Comparison of ENCODE assay signal across 17 cellular contexts in the genomic region with DNA sequence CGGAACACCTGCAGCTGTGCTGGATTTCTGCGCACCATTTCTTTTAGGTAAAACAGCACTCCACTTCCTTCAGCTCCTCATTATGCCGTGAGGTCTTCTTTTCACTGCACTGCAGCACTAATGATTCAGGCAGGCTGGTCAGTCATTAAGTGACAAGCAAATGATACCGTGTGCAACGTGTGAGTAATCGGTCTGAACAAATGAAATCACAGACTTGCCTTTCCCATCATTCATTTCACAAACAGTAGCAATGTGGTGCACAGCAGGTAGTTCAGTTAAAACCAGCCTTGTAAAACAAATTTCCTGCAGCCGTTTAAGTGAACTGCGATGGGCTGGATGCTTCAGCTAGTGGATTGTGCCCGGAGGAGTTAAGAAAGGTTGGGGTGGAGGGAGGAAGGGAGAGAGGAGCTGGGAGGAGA.
DNase-seq lines count a peak whose midpoint lies in the region; ATAC-seq and TF ChIP-seq lines count a peak whose summit lies in the region.
"Had no signal": no experiment of that assay in that cellular context is flagged by ENCODE, and none has a peak within 500 bp of the region (broad histone marks: within the 10 kb centered on the region; RNA-seq: fewer than 3 reads in every experiment).

No MANE protein-coding gene starts in this region.

- no peaks in the 10 kb centered on the region for H3K9me3 Mint-ChIP-seq in endodermal cell
- no peaks in the 10 kb centered on the region for H3K9me3 Mint-ChIP-seq in activated CD8-positive, alpha-beta T cell treated with anti-CD3 and anti-CD28 coated beads for 36 hours
- H3K9me3 Mint-ChIP-seq: memory B cell had no signal

- H3K27me3 Mint-ChIP-seq in endodermal cell (ENCODE audit: insufficient read depth), result peaks cover 3% of the 10 kb centered on the region
- peaks cover 9% of the 10 kb centered on the region for H3K27me3 Mint-ChIP-seq in activated CD8-positive, alpha-beta T cell treated with anti-CD3 and anti-CD28 coated beads for 36 hours

- no peak overlapping the region for H3K23ac ChIP-seq in neuronal stem cell (ENCODE audit: low read depth, low read length, poor library complexity)
- no peak overlapping the region for H3K23ac ChIP-seq in mesendoderm (ENCODE audit: low read length)

- H3K36me3 ChIP-seq in HEK293 (ENCODE audit: control insufficient read depth in 2 of 2, insufficient read depth in 1 of 2, low read length in 2 of 2), result no peaks in the 10 kb centered on the region
- H3K36me3 ChIP-seq in endodermal cell (ENCODE audit: control insufficient read depth, insufficient read depth, low read length), result no peaks in the 10 kb centered on the region
- H3K36me3 ChIP-seq in neuronal stem cell (replicated peaks in 1 of 2; ENCODE audit: control insufficient read depth in 2 of 2, insufficient read depth in 2 of 2, low read length in 2 of 2), result no peaks in the 10 kb centered on the region
- H3K36me3 ChIP-seq in mesendoderm (ENCODE audit: control insufficient read depth, insufficient read depth, low read length), result no peaks in the 10 kb centered on the region
- H3K36me3 ChIP-seq: BLaER1 treated with 17β-estradiol and CSF1 and Interleukin-3, amounts not matched to agents 10 nM and 100 nM; gastrocnemius medialis had no signal

- H3K4me2 ChIP-seq in neuronal stem cell (ENCODE audit: insufficient read depth, low read length, poor library complexity, severe bottlenecking), result peak overlapping the region; percentile 41
- no peak overlapping the region for H3K4me2 ChIP-seq in mesendoderm (ENCODE audit: low read length)
- H3K4me2 ChIP-seq: BLaER1 treated with 17β-estradiol and CSF1 and Interleukin-3, amounts not matched to agents 10 nM and 100 nM had no signal

- no peaks in the 10 kb centered on the region for H3K79me1 ChIP-seq in neuronal stem cell (ENCODE audit: low read depth, low read length)
- H3K79me1 ChIP-seq in mesendoderm (ENCODE audit: low read length), result no peaks in the 10 kb centered on the region

- no peak for ATAC-seq in activated CD8-positive, alpha-beta T cell treated with anti-CD3 and anti-CD28 coated beads for 36 hours
- no peak for ATAC-seq in HG03565 (IDR thresholded peaks at IDR 0.05; ENCODE audit: unreplicated experiment)
- ATAC-seq: activated CD4-positive, alpha-beta T cell treated with anti-CD3 and anti-CD28 coated beads for 36 hours; gastrocnemius medialis had no signal

- H3K4me1 Mint-ChIP-seq in endodermal cell, result peaks cover 10% of the 10 kb centered on the region
- H3K4me1 Mint-ChIP-seq in activated CD8-positive, alpha-beta T cell treated with anti-CD3 and anti-CD28 coated beads for 36 hours (ENCODE audit: low read depth), result no peaks in the 10 kb centered on the region
- H3K4me1 Mint-ChIP-seq: activated CD4-positive, alpha-beta T cell treated with anti-CD3 and anti-CD28 coated beads for 36 hours; memory B cell had no signal

- H2BK120ac ChIP-seq in neuronal stem cell (ENCODE audit: low read depth, low read length), result no peak overlapping the region
- no peak overlapping the region for H2BK120ac ChIP-seq in mesendoderm (ENCODE audit: low read depth, low read length)

- H3K14ac ChIP-seq in neuronal stem cell (ENCODE audit: low read length), result no peak overlapping the region

- H3K27me3 ChIP-seq in endodermal cell (ENCODE audit: control insufficient read depth, insufficient read depth, low read length, poor library complexity, severe bottlenecking), result peaks cover 5% of the 10 kb centered on the region
- peaks cover 0 to 30% (median 0%) of the 10 kb centered on the region in 3 experiments for H3K27me3 ChIP-seq in neuronal stem cell (ENCODE audit: control insufficient read depth in 3 of 3, insufficient read depth in 3 of 3, low read depth in 1 of 3, low read length in 3 of 3)
- no peaks in the 10 kb centered on the region for H3K27me3 ChIP-seq in mesendoderm (ENCODE audit: insufficient read depth, low read length, poor library complexity)
- H3K27me3 ChIP-seq: BLaER1 treated with 17β-estradiol and CSF1 and Interleukin-3, amounts not matched to agents 10 nM and 100 nM had no signal

- H3K27ac ChIP-seq in HEK293 (ENCODE audit: extremely low read depth, low read depth, low read length), result no peak overlapping the region
- H3K27ac ChIP-seq in endodermal cell (ENCODE audit: low read depth, low read length), result peak overlapping the region; percentile 16
- H3K27ac ChIP-seq in neuronal stem cell (replicated peaks; ENCODE audit: low read length), result peak overlapping the region; percentile 55
- H3K27ac ChIP-seq in mesendoderm (ENCODE audit: low read depth, low read length), result no peak overlapping the region
- H3K27ac ChIP-seq: BLaER1 treated with 17β-estradiol and CSF1 and Interleukin-3, amounts not matched to agents 10 nM and 100 nM; gastrocnemius medialis had no signal

- no peak overlapping the region for H2BK15ac ChIP-seq in neuronal stem cell (ENCODE audit: low read length)
- H2BK15ac ChIP-seq in mesendoderm (replicated peaks; ENCODE audit: low read depth), result no peak overlapping the region

- no peak overlapping the region for H3K9ac ChIP-seq in endodermal cell (ENCODE audit: extremely low read depth, low read length, poor library complexity, severe bottlenecking)
- no peak overlapping the region for H3K9ac ChIP-seq in neuronal stem cell (ENCODE audit: low read depth, low read length, poor library complexity)
- H3K9ac ChIP-seq in mesendoderm (ENCODE audit: low read length), result no peak overlapping the region
- H3K9ac ChIP-seq: BLaER1 treated with 17β-estradiol and CSF1 and Interleukin-3, amounts not matched to agents 10 nM and 100 nM had no signal

- TF ChIP-seq CTCF in HEK293 (tag by site-specific recombination; IDR thresholded peaks at IDR 0.05) (no peak), endodermal cell (conservative IDR thresholded peaks at IDR 0.05) (no peak)
- TF ChIP-seq CTCF in activated CD8-positive, alpha-beta T cell treated with anti-CD3 and anti-CD28 coated beads for 36 hours (IDR thresholded peaks at IDR 0.05), result no peak

- no peak overlapping the region for H3K4me3 ChIP-seq in HEK293 (ENCODE audit: low read depth, low read length)
- no peak overlapping the region for H3K4me3 ChIP-seq in endodermal cell (ENCODE audit: low read length)
- H3K4me3 ChIP-seq in neuronal stem cell (ENCODE audit: low read length in 2 of 2), result no peak overlapping the region
- no peak overlapping the region for H3K4me3 ChIP-seq in mesendoderm (ENCODE audit: low read length)
- H3K4me3 ChIP-seq: BLaER1 treated with 17β-estradiol and CSF1 and Interleukin-3, amounts not matched to agents 10 nM and 100 nM; gastrocnemius medialis had no signal

- H4K91ac ChIP-seq in neuronal stem cell (ENCODE audit: low read depth, low read length, poor library complexity), result no peak overlapping the region

- CTCF ChIA-PET in HEK293 (lab: Yijun Ruan, JAX), result interaction anchor here (0.6 to 1.3 kb wide), 2 partner anchors 26 to 418 kb away, joined by 3 read pairs; no protein-coding TSS in a partner anchor
- CTCF ChIA-PET in activated CD8-positive, alpha-beta T cell treated with anti-CD3 and anti-CD28 coated beads for 36 hours (lab: Charles Lee), result interaction anchor here (1.2 to 1.4 kb wide), 2 partner anchors 16 to 58 kb away, joined by 3 read pairs; no protein-coding TSS in a partner anchor

- H2AK5ac ChIP-seq in neuronal stem cell (ENCODE audit: low read depth, low read length) (no peak overlapping the region), mesendoderm (ENCODE audit: low read length) (no peak overlapping the region)

- H3K56ac ChIP-seq in mesendoderm (ENCODE audit: low read length), result no peak overlapping the region

- no peaks in the 10 kb centered on the region for H3K36me3 Mint-ChIP-seq in endodermal cell (ENCODE audit: low read depth)
- no peaks in the 10 kb centered on the region for H3K36me3 Mint-ChIP-seq in activated CD8-positive, alpha-beta T cell treated with anti-CD3 and anti-CD28 coated beads for 36 hours (ENCODE audit: low read depth)
- H3K36me3 Mint-ChIP-seq: memory B cell had no signal

- H3K79me2 ChIP-seq in mesendoderm (ENCODE audit: control insufficient read depth, insufficient read depth, low read length), result no peaks in the 10 kb centered on the region

- H2AFZ ChIP-seq in neuronal stem cell (ENCODE audit: low read length), result peak overlapping the region; percentile 31

- H2BK12ac ChIP-seq in neuronal stem cell (ENCODE audit: low read length), result no peak overlapping the region

- H3K4me1 ChIP-seq in HEK293 (ENCODE audit: control insufficient read depth, insufficient read depth, low read length) (no peaks in the 10 kb centered on the region), endodermal cell (ENCODE audit: control insufficient read depth, insufficient read depth, low read length) (no peaks in the 10 kb centered on the region), neuronal stem cell (ENCODE audit: control insufficient read depth in 2 of 2, insufficient read depth in 1 of 2, low read depth in 1 of 2, low read length in 2 of 2) (peaks cover 0 to 10% of the 10 kb centered on the region in 2 donors), mesendoderm (ENCODE audit: control insufficient read depth, low read depth, low read length) (no peaks in the 10 kb centered on the region)
- H3K4me1 ChIP-seq: BLaER1 treated with 17β-estradiol and CSF1 and Interleukin-3, amounts not matched to agents 10 nM and 100 nM; gastrocnemius medialis had no signal

- WGBS in endodermal cell (ENCODE audit: insufficient coverage in 1 of 2, insufficient read length in 1 of 2), 2 experiments, result 57 to 71% methylated on average over 8 to 9 of the region's 9 CpGs
- WGBS in neuronal stem cell (ENCODE audit: extremely low coverage in 2 of 2, insufficient read length in 2 of 2, insufficient replicate concordance in 1 of 2), 2 donors, result no CpG with 5 or more reads among the region's 9 CpGs
- no CpG with 5 or more reads among the region's 9 CpGs for WGBS in mesendoderm (ENCODE audit: extremely low coverage, insufficient coverage, low lambda C conversion rate)

- H3K4me3 Mint-ChIP-seq in endodermal cell, result no peak overlapping the region
- H3K4me3 Mint-ChIP-seq in activated CD8-positive, alpha-beta T cell treated with anti-CD3 and anti-CD28 coated beads for 36 hours, result no peak overlapping the region
- H3K4me3 Mint-ChIP-seq: activated CD4-positive, alpha-beta T cell treated with anti-CD3 and anti-CD28 coated beads for 36 hours; memory B cell had no signal

- H3K9me3 ChIP-seq in HEK293 (ENCODE audit: control insufficient read depth, insufficient read depth, low read depth, low read length), result no peaks in the 10 kb centered on the region
- no peaks in the 10 kb centered on the region for H3K9me3 ChIP-seq in endodermal cell (ENCODE audit: control insufficient read depth, low read length)
- no peaks in the 10 kb centered on the region for H3K9me3 ChIP-seq in neuronal stem cell (replicated peaks in 1 of 2; ENCODE audit: control insufficient read depth in 2 of 2, insufficient read depth in 1 of 2, low read depth in 1 of 2, low read length in 2 of 2)
- H3K9me3 ChIP-seq: BLaER1 treated with 17β-estradiol and CSF1 and Interleukin-3, amounts not matched to agents 10 nM and 100 nM; gastrocnemius medialis had no signal

- H3K18ac ChIP-seq in neuronal stem cell (ENCODE audit: low read length), result no peak overlapping the region
- no peak overlapping the region for H3K18ac ChIP-seq in mesendoderm (ENCODE audit: low read length)

- H2BK5ac ChIP-seq in neuronal stem cell (ENCODE audit: low read length) (no peak overlapping the region), mesendoderm (ENCODE audit: low read length) (no peak overlapping the region)

- H3K27ac Mint-ChIP-seq in endodermal cell, result no peak overlapping the region
- H3K27ac Mint-ChIP-seq in activated CD8-positive, alpha-beta T cell treated with anti-CD3 and anti-CD28 coated beads for 36 hours, result no peak overlapping the region
- H3K27ac Mint-ChIP-seq: activated CD4-positive, alpha-beta T cell treated with anti-CD3 and anti-CD28 coated beads for 36 hours; memory B cell had no signal

- no peak overlapping the region for H4K8ac ChIP-seq in neuronal stem cell (ENCODE audit: low read depth, low read length)
- no peak overlapping the region for H4K8ac ChIP-seq in mesendoderm (ENCODE audit: low read depth, low read length)

- POLR2A ChIA-PET in HEK293 (lab: Yijun Ruan, JAX), result no interaction called here
- POLR2A ChIA-PET in activated CD8-positive, alpha-beta T cell treated with anti-CD3 and anti-CD28 coated beads for 36 hours (lab: Charles Lee), result no interaction called here

- H4K5ac ChIP-seq in mesendoderm (ENCODE audit: low read length), result no peak overlapping the region

- H3K4ac ChIP-seq in neuronal stem cell (ENCODE audit: low read length) (no peak overlapping the region), mesendoderm (ENCODE audit: low read depth, low read length) (no peak overlapping the region)

- intact Hi-C loops in activated CD8-positive, alpha-beta T cell treated with anti-CD3 and anti-CD28 coated beads for 36 hours (cut with micrococcal nuclease), result no loop called here

- DNase-seq in NCI-H526 (lab: John Stamatoyannopoulos, UW) (peak; percentile 16 to 50), endodermal cell (no peak), neuronal stem cell (ENCODE audit: low spot score) (no peak), NCI-H1694 treated with DMSO at 0.1 percent for 48 hours (lab: John Stamatoyannopoulos, UW) (no peak), mesendoderm (no peak)
- DNase-seq in activated CD8-positive, alpha-beta T cell treated with anti-CD3 and anti-CD28 coated beads for 36 hours, result no peak
- DNase-seq: activated CD4-positive, alpha-beta T cell treated with anti-CD3 and anti-CD28 coated beads for 36 hours; activated naive CD4-positive, alpha-beta T cell treated with anti-CD3 and anti-CD28 coated beads, Interleukin-2, amount 50 U/mL, for 16 hours; activated T-cell treated with anti-CD3 and anti-CD28 coated beads for 4 hours; gastrocnemius medialis; NCI-H2171; SHP77 treated with DMSO at 0.1 percent for 48 hours; stimulated activated CD4-positive, alpha-beta T cell treated with anti-CD3 and anti-CD28 coated beads, Interleukin-4, amount 100 ng/mL, for 24 hours had no signal

Comparison
In these comparisons a context has a peak if more than half of its experiments do, and no peak if none do; other contexts are left out.
1. H3K27ac ChIP-seq: peak in endodermal cell (single experiment) and neuronal stem cell (single experiment); none in HEK293 (single experiment) and mesendoderm (single experiment).
2. DNase-seq: peak in NCI-H526 (2 of 2); none in endodermal cell (single experiment), neuronal stem cell (single experiment), activated CD8-positive, alpha-beta T cell treated with anti-CD3 and anti-CD28 coated beads for 36 hours (single experiment), NCI-H1694 treated with DMSO at 0.1 percent for 48 hours (single experiment) and mesendoderm (single experiment).